ENCODE assay signal across 12 cellular contexts in genomic region chr9:79007701-79008483, GRCh38.
DNase-seq lines count a peak whose midpoint lies in the region; ATAC-seq and TF ChIP-seq lines count a peak whose summit lies in the region.
"Had no signal": no experiment of that assay in that cellular context is flagged by ENCODE, and none has a peak within 500 bp of the region (broad histone marks: within the 10 kb centered on the region; RNA-seq: fewer than 3 reads in every experiment).

No MANE protein-coding gene starts in this region.

- H3F3A ChIP-seq in Loucy (ENCODE audit: low read depth): no peaks in the 10 kb centered on the region

- H3K27me3 ChIP-seq in Loucy (ENCODE audit: insufficient read depth, low read length, poor library complexity, severe bottlenecking): no peaks in the 10 kb centered on the region
- H3K27me3 ChIP-seq: transverse colon had no signal

- no peak overlapping the region for H3K9ac ChIP-seq in Loucy (ENCODE audit: low read depth, low read length, poor library complexity, severe bottlenecking)

- no peak overlapping the region for H3K4me3 ChIP-seq in Loucy (ENCODE audit: low read length, poor library complexity, severe bottlenecking)
- H3K4me3 ChIP-seq: transverse colon had no signal

- peaks cover 17% of the 10 kb centered on the region for H3K4me1 ChIP-seq in Loucy (ENCODE audit: insufficient read depth, low read length, poor library complexity, severe bottlenecking)
- H3K4me1 ChIP-seq: transverse colon had no signal

- DNase-seq in islet precursor cell (no peak), activated gamma-delta T cell treated with Interleukin-2 at 50 U/mL for 16 hours (no peak), amniotic stem cell (lab: John Stamatoyannopoulos, UW) (no peak)
- no peak for DNase-seq in central memory CD4-positive, alpha-beta T cell
- DNase-seq: aorta, NCI-H82, T-helper 1 cell, transverse colon had no signal

- H2AFZ ChIP-seq in Loucy (ENCODE audit: low read length): peak overlapping the region; percentile 37; the same call in 1 of the 2 replicates

- H3K4me2 ChIP-seq in Loucy (ENCODE audit: low read depth, low read length, poor library complexity, severe bottlenecking): no peak overlapping the region

- H3K36me3 ChIP-seq in Loucy (ENCODE audit: insufficient read depth, low read length): no peaks in the 10 kb centered on the region
- H3K36me3 ChIP-seq: transverse colon had no signal

- peak; percentile 95 for ATAC-seq in GM18499 (IDR thresholded peaks at IDR 0.05; ENCODE audit: insufficient read depth, unreplicated experiment)
- ATAC-seq in GM19468 (IDR thresholded peaks at IDR 0.05; ENCODE audit: extremely low read depth, unreplicated experiment): peak; percentile 92
- ATAC-seq in HG02981 (IDR thresholded peaks at IDR 0.05; ENCODE audit: unreplicated experiment): peak; percentile 92

- H3K79me2 ChIP-seq in Loucy (ENCODE audit: insufficient read depth, low read length): no peaks in the 10 kb centered on the region

- no peaks in the 10 kb centered on the region for H4K20me1 ChIP-seq in Loucy (ENCODE audit: insufficient read depth, low read length, poor library complexity, severe bottlenecking)

- no peaks in the 10 kb centered on the region for H3K9me3 ChIP-seq in Loucy (ENCODE audit: insufficient read depth, low read depth, low read length)
- H3K9me3 ChIP-seq: transverse colon had no signal

- TF ChIP-seq CTCF in Loucy (conservative IDR thresholded peaks at IDR 0.05; ENCODE audit: low read length): no peak

- H3K9me2 ChIP-seq in Loucy (replicated peaks; ENCODE audit: low read depth, low read length): no peaks in the 10 kb centered on the region
